Comparison of ENCODE assay signal across 8 cellular contexts in genomic region chr17:19647697-19648474, GRCh38. TPM values are rescaled to one million over a fixed set of nuclear protein-coding genes. Genes with fewer than 3 reads are reported as not detected.
DNase-seq lines count a peak whose midpoint lies in the region; ATAC-seq and TF ChIP-seq lines count a peak whose summit lies in the region.

No MANE protein-coding gene starts in this region.

- peak overlapping the region; percentile 95 to 98 (median 96) for H3K4me3 Mint-ChIP-seq in CD8-positive, alpha-beta memory T cell

- POLR2A ChIA-PET in CD8-positive, alpha-beta memory T cell (lab: Charles Lee), result interaction anchor here (0.7 to 1.6 kb wide), 5 partner anchors 13 to 330 kb away, joined by 3 to 5 read pairs (median 5); partner anchors contain the start of genes AKAP10, B9D1 and MAPK7
- POLR2A ChIA-PET in Panc1 (lab: Charles Lee), result interaction anchor here (0.6 to 1.3 kb wide), 3 partner anchors 41 to 270 kb away, joined by 3 read pairs; no protein-coding TSS in a partner anchor

- BruUV-seq in Panc1 (replicated peaks; lab: Mats Ljungman, UMichigan), result TSS peak; percentile 83

- no peaks in the 10 kb centered on the region for H3K36me3 ChIP-seq in CD8-positive, alpha-beta memory T cell (ENCODE audit: insufficient read depth, low read length)
- peaks cover 2% of the 10 kb centered on the region; the same call in 1 of the 2 replicates for H3K36me3 ChIP-seq in Panc1 (ENCODE audit: control insufficient read depth, insufficient read depth, low read length)
- no peaks in the 10 kb centered on the region for H3K36me3 ChIP-seq in vagina

- H3K4me1 Mint-ChIP-seq in CD8-positive, alpha-beta memory T cell, result peaks cover 25 to 53% (median 41%) of the 10 kb centered on the region in 3 donors

- H3K27me3 ChIP-seq in CD8-positive, alpha-beta memory T cell (ENCODE audit: insufficient read depth, low read length, poor library complexity, severe bottlenecking), result no peaks in the 10 kb centered on the region
- H3K27me3 ChIP-seq in Panc1 (ENCODE audit: control insufficient read depth, insufficient read depth, low read length) (no peaks in the 10 kb centered on the region), vagina (no peaks in the 10 kb centered on the region)

- peak; percentile 31 for ATAC-seq in GM19397 (IDR thresholded peaks at IDR 0.05; ENCODE audit: unreplicated experiment)
- peak; percentile 13 for ATAC-seq in HG03575 (IDR thresholded peaks at IDR 0.05; ENCODE audit: extremely low read depth, insufficient number of reproducible peaks, low FRiP score, unreplicated experiment)
- peak; percentile 34 for ATAC-seq in Panc1
- peak; percentile 52 for ATAC-seq in Right ventricle myocardium superior (ENCODE audit: poor library complexity)

- no peaks in the 10 kb centered on the region for H3K27me3 Mint-ChIP-seq in CD8-positive, alpha-beta memory T cell

- CTCF ChIA-PET in CD8-positive, alpha-beta memory T cell (lab: Charles Lee), result interaction anchor here (1.3 to 2.5 kb wide), 5 partner anchors 16 to 134 kb away, joined by 3 to 10 read pairs (median 6); no protein-coding TSS in a partner anchor
- CTCF ChIA-PET in Panc1 (lab: Charles Lee), result interaction anchor here (0.7 to 1.3 kb wide), 2 partner anchors 116 to 117 kb away, joined by 4 to 15 read pairs; no protein-coding TSS in a partner anchor

- peaks cover 20% of the 10 kb centered on the region for H3K4me1 ChIP-seq in CD8-positive, alpha-beta memory T cell (ENCODE audit: insufficient read depth, low read length)
- H3K4me1 ChIP-seq in Panc1 (ENCODE audit: control insufficient read depth, insufficient read depth, low read length) (peaks cover 41% of the 10 kb centered on the region), vagina (peaks cover 53% of the 10 kb centered on the region)

- in situ Hi-C loops in Panc1 (cut with HindIII; ENCODE audit: low pct_unique_long_range_greater_than_20kb, low sequenced_read_pairs), result no loop called here

- TF ChIP-seq CTCF in Panc1 (IDR thresholded peaks at IDR 0.05) (no peak), vagina (IDR thresholded peaks at IDR 0.05) (no peak)

- no peak for TF ChIP-seq POLR2A in vagina (IDR thresholded peaks at IDR 0.05)

- H3K27ac Mint-ChIP-seq in CD8-positive, alpha-beta memory T cell, result peak overlapping the region; percentile 93 to 99 (median 95)

- H3K9me3 Mint-ChIP-seq in CD8-positive, alpha-beta memory T cell, result no peaks in the 10 kb centered on the region

- peak overlapping the region; percentile 41 for H3K27ac ChIP-seq in CD8-positive, alpha-beta memory T cell (ENCODE audit: low read depth, low read length)
- H3K27ac ChIP-seq in Panc1 (ENCODE audit: low read length) (peak overlapping the region; percentile 89), vagina (peak overlapping the region; percentile 92)

- H3K9me3 ChIP-seq in CD8-positive, alpha-beta memory T cell (ENCODE audit: low read length), result no peaks in the 10 kb centered on the region
- H3K9me3 ChIP-seq in Panc1 (ENCODE audit: control insufficient read depth, insufficient read depth, low read depth, low read length), result no peaks in the 10 kb centered on the region
- no peaks in the 10 kb centered on the region for H3K9me3 ChIP-seq in vagina

- peak in 2 of 5 donors; percentile 15 to 55 for DNase-seq in CD8-positive, alpha-beta memory T cell
- no peak for DNase-seq in Panc1 (ENCODE audit: low read depth, low spot score)
- peak; percentile 16 for DNase-seq in activated naive CD8-positive, alpha-beta T cell treated with anti-CD3 and anti-CD28 coated beads, Interleukin-2, amount 50 U/mL, for 16 hours (ENCODE audit: low read depth, low spot score)
- DNase-seq in Right ventricle myocardium superior, result peak; percentile 82
- DNase-seq in occipital lobe (lab: John Stamatoyannopoulos, UW), result peak; percentile 74
- peak in 1 of 2 donors; percentile 94 for DNase-seq in vagina (ENCODE audit: extremely low spot score in 2 of 2)

- peaks cover 0 to 20% (median 7%) of the 10 kb centered on the region in 3 donors for H3K36me3 Mint-ChIP-seq in CD8-positive, alpha-beta memory T cell

- intact Hi-C loops in Panc1 (cut with micrococcal nuclease; ENCODE audit: unreplicated experiment), result loop anchor here (10.0 kb wide), 1 partner anchor 133 kb away; no protein-coding TSS in a partner anchor
- intact Hi-C loops in Right ventricle myocardium superior (cut with DNase I), result loop anchor here (5.0 kb wide), 2 partner anchors 99 to 136 kb away; partner anchors contain the start of gene ALDH3A1
- intact Hi-C loops in vagina (cut with DNase I), result loop anchor here (10.0 kb wide), 1 partner anchor 133 kb away; no protein-coding TSS in a partner anchor

- H3K4me3 ChIP-seq in CD8-positive, alpha-beta memory T cell (ENCODE audit: low read length), result peak overlapping the region; percentile 76
- H3K4me3 ChIP-seq in Panc1 (ENCODE audit: low read depth in 2 of 2, low read length in 2 of 2) (peak overlapping the region; percentile 73 to 75), vagina (peak overlapping the region; percentile 74 to 90)

RNA-seq across cellular contexts. Expression of gene ALDH3A2, which starts 0.7 kb away (rescaled TPM):
- total RNA-seq in CD8-positive, alpha-beta memory T cell, result 10 to 100 TPM; 24.7 to 26.3 TPM
- polyA plus RNA-seq in CD8-positive, alpha-beta memory T cell, result 21.7 TPM
- total RNA-seq in Panc1 (2021; ENCODE audit: unreplicated experiment) (44.4 TPM), Right ventricle myocardium superior (53.6 TPM), occipital lobe (96.1 TPM), vagina (268 TPM)
- 46.4 TPM for polyA plus RNA-seq in Panc1 (2012; ENCODE audit: insufficient read length)

Comparison
In these comparisons a context has a peak if more than half of its experiments do, and no peak if none do; other contexts are left out.
1. H3K27ac ChIP-seq: peak in every context shown above with its lines; median percentile 92 in vagina; 89 in Panc1; 41 in CD8-positive, alpha-beta memory T cell.